In the genomic region with DNA sequence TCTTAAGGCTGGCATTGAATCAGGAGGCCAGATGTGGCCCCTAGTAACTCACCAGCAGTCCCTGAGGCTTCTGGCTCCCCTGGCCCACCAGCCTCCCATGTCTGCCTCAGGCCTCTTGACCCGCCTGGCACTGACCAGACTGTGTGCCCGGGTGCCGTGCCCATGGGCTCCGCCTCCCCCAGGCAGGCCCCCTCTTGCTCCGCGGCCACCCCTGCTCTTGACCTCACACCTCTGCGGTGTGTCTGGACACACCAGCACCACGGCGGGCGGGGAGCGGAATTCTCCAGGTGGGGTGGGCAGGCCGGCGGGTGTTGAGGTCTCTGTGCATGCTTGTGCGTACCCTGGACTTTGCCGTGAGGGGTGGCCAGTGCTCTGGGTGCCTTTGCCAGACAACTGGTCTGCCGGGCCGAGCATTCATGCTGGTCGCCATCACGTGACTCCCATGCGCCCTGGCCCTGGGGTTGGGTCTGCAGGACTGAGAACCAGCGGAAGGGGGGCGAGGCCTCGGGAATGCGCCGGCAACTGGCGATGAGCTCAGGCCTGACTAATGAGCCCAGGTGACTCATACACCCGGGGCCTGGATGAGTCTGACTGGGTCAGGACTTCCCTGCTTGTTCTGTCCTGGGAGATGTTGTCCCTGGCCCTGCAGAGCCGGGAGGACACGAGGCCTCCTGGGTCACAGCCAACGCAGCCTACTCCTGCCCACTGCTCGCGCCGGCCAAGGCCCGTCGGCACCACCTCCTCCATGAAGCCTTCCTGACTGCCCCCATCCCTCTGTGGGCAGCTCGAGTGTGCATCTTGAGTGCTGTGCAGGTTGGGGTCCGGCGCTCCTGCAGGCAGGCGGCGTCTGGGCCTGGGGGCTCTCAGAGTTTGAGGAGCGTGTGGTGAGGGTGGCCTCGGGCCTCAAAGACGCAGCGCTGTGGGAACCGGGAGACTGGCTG, we compare ENCODE assay signal across 1 cellular context.
TF ChIP-seq lines count a peak whose summit lies in the region.

No MANE protein-coding gene starts in this region.

TF ChIP-seq in HepG2, 621 proteins besides CTCF, POLR2A, EP300 and RAD21 (continued from another document and continues in another):
- TF ChIP-seq, protein P1, sequence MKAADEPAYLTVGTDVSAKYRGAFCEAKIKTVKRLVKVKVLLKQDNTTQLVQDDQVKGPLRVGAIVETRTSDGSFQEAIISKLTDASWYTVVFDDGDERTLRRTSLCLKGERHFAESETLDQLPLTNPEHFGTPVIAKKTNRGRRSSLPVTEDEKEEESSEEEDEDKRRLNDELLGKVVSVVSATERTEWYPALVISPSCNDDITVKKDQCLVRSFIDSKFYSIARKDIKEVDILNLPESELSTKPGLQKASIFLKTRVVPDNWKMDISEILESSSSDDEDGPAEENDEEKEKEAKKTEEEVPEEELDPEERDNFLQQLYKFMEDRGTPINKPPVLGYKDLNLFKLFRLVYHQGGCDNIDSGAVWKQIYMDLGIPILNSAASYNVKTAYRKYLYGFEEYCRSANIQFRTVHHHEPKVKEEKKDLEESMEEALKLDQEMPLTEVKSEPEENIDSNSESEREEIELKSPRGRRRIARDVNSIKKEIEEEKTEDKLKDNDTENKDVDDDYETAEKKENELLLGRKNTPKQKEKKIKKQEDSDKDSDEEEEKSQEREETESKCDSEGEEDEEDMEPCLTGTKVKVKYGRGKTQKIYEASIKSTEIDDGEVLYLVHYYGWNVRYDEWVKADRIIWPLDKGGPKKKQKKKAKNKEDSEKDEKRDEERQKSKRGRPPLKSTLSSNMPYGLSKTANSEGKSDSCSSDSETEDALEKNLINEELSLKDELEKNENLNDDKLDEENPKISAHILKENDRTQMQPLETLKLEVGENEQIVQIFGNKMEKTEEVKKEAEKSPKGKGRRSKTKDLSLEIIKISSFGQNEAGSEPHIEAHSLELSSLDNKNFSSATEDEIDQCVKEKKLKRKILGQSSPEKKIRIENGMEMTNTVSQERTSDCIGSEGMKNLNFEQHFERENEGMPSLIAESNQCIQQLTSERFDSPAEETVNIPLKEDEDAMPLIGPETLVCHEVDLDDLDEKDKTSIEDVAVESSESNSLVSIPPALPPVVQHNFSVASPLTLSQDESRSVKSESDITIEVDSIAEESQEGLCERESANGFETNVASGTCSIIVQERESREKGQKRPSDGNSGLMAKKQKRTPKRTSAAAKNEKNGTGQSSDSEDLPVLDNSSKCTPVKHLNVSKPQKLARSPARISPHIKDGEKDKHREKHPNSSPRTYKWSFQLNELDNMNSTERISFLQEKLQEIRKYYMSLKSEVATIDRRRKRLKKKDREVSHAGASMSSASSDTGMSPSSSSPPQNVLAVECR (CRISPR knock-in tag; IDR thresholded peaks at IDR 0.05; ENCODE audit: borderline replicate concordance) = peak; percentile 91; the same call in 1 of the 2 replicates
- TF ChIP-seq HNF4G (IDR thresholded peaks at IDR 0.05; ENCODE audit: borderline replicate concordance, low read depth, low read length) (no peak), HNF4G (CRISPR knock-in tag; IDR thresholded peaks at IDR 0.05; ENCODE audit: borderline replicate concordance, low read depth) (peak; percentile 59; the same call in 1 of the 2 replicates), AGO1 (IDR thresholded peaks at IDR 0.05; ENCODE audit: low read depth, low read length, poor library complexity, severe bottlenecking) (no peak), HDAC1 (CRISPR knock-in tag; IDR thresholded peaks at IDR 0.05) (peak; percentile 91), SATB2 (CRISPR knock-in tag; IDR thresholded peaks at IDR 0.05) (peak; percentile 87; the same call in 1 of the 2 replicates), ZNF616 (CRISPR knock-in tag; IDR thresholded peaks at IDR 0.05; ENCODE audit: low read depth) (0 out of 2 replicates have a peak, but pooled peaks have one; percentile 81), TAF15 (IDR thresholded peaks at IDR 0.05; ENCODE audit: low read depth, low read length, poor library complexity, severe bottlenecking) (no peak), ZSCAN21 (CRISPR knock-in tag; IDR thresholded peaks at IDR 0.05; ENCODE audit: borderline replicate concordance) (peak; percentile 98), NR2F6 (IDR thresholded peaks at IDR 0.05) (peak; percentile 74), NR2F6 (CRISPR knock-in tag; IDR thresholded peaks at IDR 0.05) (peak; percentile 93), ZKSCAN8 (CRISPR knock-in tag; IDR thresholded peaks at IDR 0.05; ENCODE audit: borderline replicate concordance) (peak; percentile 81), ZSCAN12 (CRISPR knock-in tag; IDR thresholded peaks at IDR 0.05) (0 out of 2 replicates have a peak, but pooled peaks have one; percentile 69), IKZF4 (CRISPR knock-in tag; IDR thresholded peaks at IDR 0.05; ENCODE audit: borderline replicate concordance, low read depth, not compliant biosample characterization) (no peak), PCBP2 (optimal IDR thresholded peaks at IDR 0.05; ENCODE audit: low read depth, low read length, poor library complexity, severe bottlenecking) (no peak), SOX6 (IDR thresholded peaks at IDR 0.05) (no peak), SOX6 (CRISPR knock-in tag; IDR thresholded peaks at IDR 0.05) (peak; percentile 92), TCF7 (IDR thresholded peaks at IDR 0.05; ENCODE audit: low read depth) (peak; percentile 38; the same call in 1 of the 2 replicates), NFKBIZ (CRISPR knock-in tag; IDR thresholded peaks at IDR 0.05) (0 out of 2 replicates have a peak, but pooled peaks have one; percentile 39), ZNF251 (CRISPR knock-in tag; IDR thresholded peaks at IDR 0.05) (no peak)
- TF ChIP-seq, protein P2, sequence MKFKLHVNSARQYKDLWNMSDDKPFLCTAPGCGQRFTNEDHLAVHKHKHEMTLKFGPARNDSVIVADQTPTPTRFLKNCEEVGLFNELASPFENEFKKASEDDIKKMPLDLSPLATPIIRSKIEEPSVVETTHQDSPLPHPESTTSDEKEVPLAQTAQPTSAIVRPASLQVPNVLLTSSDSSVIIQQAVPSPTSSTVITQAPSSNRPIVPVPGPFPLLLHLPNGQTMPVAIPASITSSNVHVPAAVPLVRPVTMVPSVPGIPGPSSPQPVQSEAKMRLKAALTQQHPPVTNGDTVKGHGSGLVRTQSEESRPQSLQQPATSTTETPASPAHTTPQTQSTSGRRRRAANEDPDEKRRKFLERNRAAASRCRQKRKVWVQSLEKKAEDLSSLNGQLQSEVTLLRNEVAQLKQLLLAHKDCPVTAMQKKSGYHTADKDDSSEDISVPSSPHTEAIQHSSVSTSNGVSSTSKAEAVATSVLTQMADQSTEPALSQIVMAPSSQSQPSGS (CRISPR knock-in tag; IDR thresholded peaks at IDR 0.05) = peak; percentile 91
- TF ChIP-seq, protein P3, sequence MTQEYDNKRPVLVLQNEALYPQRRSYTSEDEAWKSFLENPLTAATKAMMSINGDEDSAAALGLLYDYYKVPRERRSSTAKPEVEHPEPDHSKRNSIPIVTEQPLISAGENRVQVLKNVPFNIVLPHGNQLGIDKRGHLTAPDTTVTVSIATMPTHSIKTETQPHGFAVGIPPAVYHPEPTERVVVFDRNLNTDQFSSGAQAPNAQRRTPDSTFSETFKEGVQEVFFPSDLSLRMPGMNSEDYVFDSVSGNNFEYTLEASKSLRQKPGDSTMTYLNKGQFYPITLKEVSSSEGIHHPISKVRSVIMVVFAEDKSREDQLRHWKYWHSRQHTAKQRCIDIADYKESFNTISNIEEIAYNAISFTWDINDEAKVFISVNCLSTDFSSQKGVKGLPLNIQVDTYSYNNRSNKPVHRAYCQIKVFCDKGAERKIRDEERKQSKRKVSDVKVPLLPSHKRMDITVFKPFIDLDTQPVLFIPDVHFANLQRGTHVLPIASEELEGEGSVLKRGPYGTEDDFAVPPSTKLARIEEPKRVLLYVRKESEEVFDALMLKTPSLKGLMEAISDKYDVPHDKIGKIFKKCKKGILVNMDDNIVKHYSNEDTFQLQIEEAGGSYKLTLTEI (CRISPR knock-in tag; conservative IDR thresholded peaks at IDR 0.05) = no peak
- TF ChIP-seq, protein P4, sequence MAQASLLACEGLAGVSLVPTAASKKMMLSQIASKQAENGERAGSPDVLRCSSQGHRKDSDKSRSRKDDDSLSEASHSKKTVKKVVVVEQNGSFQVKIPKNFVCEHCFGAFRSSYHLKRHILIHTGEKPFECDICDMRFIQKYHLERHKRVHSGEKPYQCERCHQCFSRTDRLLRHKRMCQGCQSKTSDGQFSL (CRISPR knock-in tag; IDR thresholded peaks at IDR 0.05) = peak; percentile 80; the same call in 1 of the 2 replicates
- TF ChIP-seq, protein P5, sequence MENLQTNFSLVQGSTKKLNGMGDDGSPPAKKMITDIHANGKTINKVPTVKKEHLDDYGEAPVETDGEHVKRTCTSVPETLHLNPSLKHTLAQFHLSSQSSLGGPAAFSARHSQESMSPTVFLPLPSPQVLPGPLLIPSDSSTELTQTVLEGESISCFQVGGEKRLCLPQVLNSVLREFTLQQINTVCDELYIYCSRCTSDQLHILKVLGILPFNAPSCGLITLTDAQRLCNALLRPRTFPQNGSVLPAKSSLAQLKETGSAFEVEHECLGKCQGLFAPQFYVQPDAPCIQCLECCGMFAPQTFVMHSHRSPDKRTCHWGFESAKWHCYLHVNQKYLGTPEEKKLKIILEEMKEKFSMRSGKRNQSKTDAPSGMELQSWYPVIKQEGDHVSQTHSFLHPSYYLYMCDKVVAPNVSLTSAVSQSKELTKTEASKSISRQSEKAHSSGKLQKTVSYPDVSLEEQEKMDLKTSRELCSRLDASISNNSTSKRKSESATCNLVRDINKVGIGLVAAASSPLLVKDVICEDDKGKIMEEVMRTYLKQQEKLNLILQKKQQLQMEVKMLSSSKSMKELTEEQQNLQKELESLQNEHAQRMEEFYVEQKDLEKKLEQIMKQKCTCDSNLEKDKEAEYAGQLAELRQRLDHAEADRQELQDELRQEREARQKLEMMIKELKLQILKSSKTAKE (CRISPR knock-in tag; IDR thresholded peaks at IDR 0.05; ENCODE audit: borderline replicate concordance) = peak; percentile 96; the same call in 1 of the 2 replicates
- TF ChIP-seq, protein P6, sequence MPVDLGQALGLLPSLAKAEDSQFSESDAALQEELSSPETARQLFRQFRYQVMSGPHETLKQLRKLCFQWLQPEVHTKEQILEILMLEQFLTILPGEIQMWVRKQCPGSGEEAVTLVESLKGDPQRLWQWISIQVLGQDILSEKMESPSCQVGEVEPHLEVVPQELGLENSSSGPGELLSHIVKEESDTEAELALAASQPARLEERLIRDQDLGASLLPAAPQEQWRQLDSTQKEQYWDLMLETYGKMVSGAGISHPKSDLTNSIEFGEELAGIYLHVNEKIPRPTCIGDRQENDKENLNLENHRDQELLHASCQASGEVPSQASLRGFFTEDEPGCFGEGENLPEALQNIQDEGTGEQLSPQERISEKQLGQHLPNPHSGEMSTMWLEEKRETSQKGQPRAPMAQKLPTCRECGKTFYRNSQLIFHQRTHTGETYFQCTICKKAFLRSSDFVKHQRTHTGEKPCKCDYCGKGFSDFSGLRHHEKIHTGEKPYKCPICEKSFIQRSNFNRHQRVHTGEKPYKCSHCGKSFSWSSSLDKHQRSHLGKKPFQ (CRISPR knock-in tag; IDR thresholded peaks at IDR 0.05; ENCODE audit: insufficient replicate concordance) = peak; percentile 97
- TF ChIP-seq, protein P7, sequence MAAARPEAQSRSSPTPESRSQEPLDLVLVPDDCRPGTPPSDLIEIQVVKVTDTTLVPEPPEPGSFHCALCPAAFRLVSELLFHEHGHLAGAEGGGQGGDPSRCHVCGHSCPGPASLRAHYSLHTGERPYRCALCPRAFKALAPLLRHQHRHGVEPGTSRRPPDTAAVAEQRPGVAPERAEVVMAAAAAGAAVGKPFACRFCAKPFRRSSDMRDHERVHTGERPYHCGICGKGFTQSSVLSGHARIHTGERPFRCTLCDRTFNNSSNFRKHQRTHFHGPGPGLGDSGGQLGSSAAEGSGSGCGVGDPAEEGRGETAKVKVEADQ (CRISPR knock-in tag; IDR thresholded peaks at IDR 0.05; ENCODE audit: borderline replicate concordance) = no peak
- TF ChIP-seq, protein P8, sequence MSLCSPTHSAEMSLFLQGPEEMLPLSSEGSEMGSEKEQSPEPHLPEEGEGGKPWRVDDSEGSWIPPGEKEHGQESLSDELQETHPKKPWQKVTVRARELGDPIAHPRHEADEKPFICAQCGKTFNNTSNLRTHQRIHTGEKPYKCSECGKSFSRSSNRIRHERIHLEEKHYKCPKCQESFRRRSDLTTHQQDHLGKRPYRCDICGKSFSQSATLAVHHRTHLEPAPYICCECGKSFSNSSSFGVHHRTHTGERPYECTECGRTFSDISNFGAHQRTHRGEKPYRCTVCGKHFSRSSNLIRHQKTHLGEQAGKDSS (CRISPR knock-in tag; IDR thresholded peaks at IDR 0.05; ENCODE audit: borderline replicate concordance, low read depth) = peak; percentile 87; the same call in 1 of the 2 replicates
- TF ChIP-seq, protein P9, sequence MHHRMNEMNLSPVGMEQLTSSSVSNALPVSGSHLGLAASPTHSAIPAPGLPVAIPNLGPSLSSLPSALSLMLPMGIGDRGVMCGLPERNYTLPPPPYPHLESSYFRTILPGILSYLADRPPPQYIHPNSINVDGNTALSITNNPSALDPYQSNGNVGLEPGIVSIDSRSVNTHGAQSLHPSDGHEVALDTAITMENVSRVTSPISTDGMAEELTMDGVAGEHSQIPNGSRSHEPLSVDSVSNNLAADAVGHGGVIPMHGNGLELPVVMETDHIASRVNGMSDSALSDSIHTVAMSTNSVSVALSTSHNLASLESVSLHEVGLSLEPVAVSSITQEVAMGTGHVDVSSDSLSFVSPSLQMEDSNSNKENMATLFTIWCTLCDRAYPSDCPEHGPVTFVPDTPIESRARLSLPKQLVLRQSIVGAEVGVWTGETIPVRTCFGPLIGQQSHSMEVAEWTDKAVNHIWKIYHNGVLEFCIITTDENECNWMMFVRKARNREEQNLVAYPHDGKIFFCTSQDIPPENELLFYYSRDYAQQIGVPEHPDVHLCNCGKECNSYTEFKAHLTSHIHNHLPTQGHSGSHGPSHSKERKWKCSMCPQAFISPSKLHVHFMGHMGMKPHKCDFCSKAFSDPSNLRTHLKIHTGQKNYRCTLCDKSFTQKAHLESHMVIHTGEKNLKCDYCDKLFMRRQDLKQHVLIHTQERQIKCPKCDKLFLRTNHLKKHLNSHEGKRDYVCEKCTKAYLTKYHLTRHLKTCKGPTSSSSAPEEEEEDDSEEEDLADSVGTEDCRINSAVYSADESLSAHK (CRISPR knock-in tag; IDR thresholded peaks at IDR 0.05; ENCODE audit: borderline replicate concordance) = no peak
- TF ChIP-seq, protein P10, sequence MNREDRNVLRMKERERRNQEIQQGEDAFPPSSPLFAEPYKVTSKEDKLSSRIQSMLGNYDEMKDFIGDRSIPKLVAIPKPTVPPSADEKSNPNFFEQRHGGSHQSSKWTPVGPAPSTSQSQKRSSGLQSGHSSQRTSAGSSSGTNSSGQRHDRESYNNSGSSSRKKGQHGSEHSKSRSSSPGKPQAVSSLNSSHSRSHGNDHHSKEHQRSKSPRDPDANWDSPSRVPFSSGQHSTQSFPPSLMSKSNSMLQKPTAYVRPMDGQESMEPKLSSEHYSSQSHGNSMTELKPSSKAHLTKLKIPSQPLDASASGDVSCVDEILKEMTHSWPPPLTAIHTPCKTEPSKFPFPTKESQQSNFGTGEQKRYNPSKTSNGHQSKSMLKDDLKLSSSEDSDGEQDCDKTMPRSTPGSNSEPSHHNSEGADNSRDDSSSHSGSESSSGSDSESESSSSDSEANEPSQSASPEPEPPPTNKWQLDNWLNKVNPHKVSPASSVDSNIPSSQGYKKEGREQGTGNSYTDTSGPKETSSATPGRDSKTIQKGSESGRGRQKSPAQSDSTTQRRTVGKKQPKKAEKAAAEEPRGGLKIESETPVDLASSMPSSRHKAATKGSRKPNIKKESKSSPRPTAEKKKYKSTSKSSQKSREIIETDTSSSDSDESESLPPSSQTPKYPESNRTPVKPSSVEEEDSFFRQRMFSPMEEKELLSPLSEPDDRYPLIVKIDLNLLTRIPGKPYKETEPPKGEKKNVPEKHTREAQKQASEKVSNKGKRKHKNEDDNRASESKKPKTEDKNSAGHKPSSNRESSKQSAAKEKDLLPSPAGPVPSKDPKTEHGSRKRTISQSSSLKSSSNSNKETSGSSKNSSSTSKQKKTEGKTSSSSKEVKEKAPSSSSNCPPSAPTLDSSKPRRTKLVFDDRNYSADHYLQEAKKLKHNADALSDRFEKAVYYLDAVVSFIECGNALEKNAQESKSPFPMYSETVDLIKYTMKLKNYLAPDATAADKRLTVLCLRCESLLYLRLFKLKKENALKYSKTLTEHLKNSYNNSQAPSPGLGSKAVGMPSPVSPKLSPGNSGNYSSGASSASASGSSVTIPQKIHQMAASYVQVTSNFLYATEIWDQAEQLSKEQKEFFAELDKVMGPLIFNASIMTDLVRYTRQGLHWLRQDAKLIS (CRISPR knock-in tag; IDR thresholded peaks at IDR 0.05) = no peak
